Comparison of ENCODE assay signal across 1 cellular context in the genomic region with DNA sequence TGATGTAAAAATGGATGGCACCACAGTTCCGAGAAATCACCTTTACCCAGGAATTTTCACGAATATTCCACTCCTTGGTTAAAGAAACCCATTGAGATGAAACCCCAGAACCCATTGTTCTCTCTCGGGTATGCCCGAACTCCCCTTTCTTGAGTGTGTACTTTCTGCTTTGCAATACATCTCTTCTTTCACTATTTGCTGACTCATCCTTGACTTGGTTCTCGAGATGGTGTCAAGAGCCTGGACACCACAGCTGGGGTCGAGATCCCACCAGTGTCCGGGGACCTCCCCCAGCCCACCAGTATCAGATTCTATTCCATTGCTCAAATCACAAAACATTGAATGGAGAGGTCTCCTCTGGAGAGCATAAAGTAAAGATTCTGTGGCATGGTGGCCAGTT.
TF ChIP-seq lines count a peak whose summit lies in the region.

No MANE protein-coding gene starts in this region.

TF ChIP-seq in K562, 482 proteins besides CTCF, POLR2A, EP300 and RAD21:
- peak; percentile 74 for TF ChIP-seq NFE2L1 (tag; IDR thresholded peaks at IDR 0.05; ENCODE audit: borderline replicate concordance, low read depth)
- peak; percentile 57 for TF ChIP-seq MAFF (IDR thresholded peaks at IDR 0.05; ENCODE audit: low read length)
- peak; percentile 90 for TF ChIP-seq ZNF316 (IDR thresholded peaks at IDR 0.05)
- peak; percentile 83 for TF ChIP-seq C11orf30 (IDR thresholded peaks at IDR 0.05; ENCODE audit: low read depth)
- TF ChIP-seq NFE2 (IDR thresholded peaks at IDR 0.05; ENCODE audit: low read depth) = peak; percentile 79
- peak; percentile 32; the same call in 1 of the 2 replicates for TF ChIP-seq MAFK (IDR thresholded peaks at IDR 0.05; ENCODE audit: low read length)
- peak; percentile 86 for TF ChIP-seq MAFG (tag; conservative IDR thresholded peaks at IDR 0.05)
